11 cellular contexts compared by ENCODE assay signal in genomic region chr5:73295447-73295846, GRCh38.
A peak's percentile ranks its signal among the peaks of the same experiment; 100 is the strongest.
DNase-seq lines count a peak whose midpoint lies in the region; ATAC-seq and TF ChIP-seq lines count a peak whose summit lies in the region.
"Had no signal": no experiment of that assay in that cellular context is flagged by ENCODE, and none has a peak within 500 bp of the region (broad histone marks: within the 10 kb centered on the region; RNA-seq: fewer than 3 reads in every experiment).

No MANE protein-coding gene starts in this region.

- H3K9me3 Mint-ChIP-seq in type B pancreatic cell (no peaks in the 10 kb centered on the region), immature natural killer cell (no peaks in the 10 kb centered on the region)
- H3K9me3 Mint-ChIP-seq: activated T-cell treated with anti-CD3 and anti-CD28 coated beads, Interleukin-2, amount 50 U/mL, for 24 hours had no signal

- H2AFZ ChIP-seq in OCI-LY1 (ENCODE audit: low read length): no peak overlapping the region

- ATAC-seq in GM19035 (IDR thresholded peaks at IDR 0.05; ENCODE audit: unreplicated experiment): no peak

- no peaks in the 10 kb centered on the region for H3K79me2 ChIP-seq in OCI-LY1 (ENCODE audit: insufficient read depth, low read length)

- H3K9me2 ChIP-seq in OCI-LY1 (ENCODE audit: low read depth, low read length): no peaks in the 10 kb centered on the region

- no peak for TF ChIP-seq POLR2A in breast epithelium (IDR thresholded peaks at IDR 0.05)

- no peaks in the 10 kb centered on the region for H3F3A ChIP-seq in OCI-LY1 (ENCODE audit: insufficient read depth, low read length)

- peaks cover 87% of the 10 kb centered on the region for H3K27me3 Mint-ChIP-seq in type B pancreatic cell
- peaks cover 14 to 36% (median 35%) of the 10 kb centered on the region in 3 donors for H3K27me3 Mint-ChIP-seq in immature natural killer cell (ENCODE audit: low read depth in 3 of 3)

- no peaks in the 10 kb centered on the region for H3K9me3 ChIP-seq in breast epithelium
- no peaks in the 10 kb centered on the region for H3K9me3 ChIP-seq in OCI-LY1 (ENCODE audit: low read length)

- H3K4me3 ChIP-seq in breast epithelium (no peak overlapping the region), OCI-LY1 (ENCODE audit: low read depth, low read length, poor library complexity, severe bottlenecking) (no peak overlapping the region), epithelial cell of esophagus (ENCODE audit: low read length) (no peak overlapping the region)

- peak overlapping the region; percentile 26 for H3K27ac Mint-ChIP-seq in type B pancreatic cell
- no peak overlapping the region for H3K27ac Mint-ChIP-seq in immature natural killer cell
- H3K27ac Mint-ChIP-seq: activated T-cell treated with anti-CD3 and anti-CD28 coated beads, Interleukin-2, amount 50 U/mL, for 24 hours had no signal

- H3K4me3 Mint-ChIP-seq in type B pancreatic cell: no peak overlapping the region
- no peak overlapping the region for H3K4me3 Mint-ChIP-seq in immature natural killer cell
- H3K4me3 Mint-ChIP-seq: activated T-cell treated with anti-CD3 and anti-CD28 coated beads, Interleukin-2, amount 50 U/mL, for 24 hours had no signal

- no peak overlapping the region for H3K4me2 ChIP-seq in OCI-LY1 (ENCODE audit: low read length)

- no peaks in the 10 kb centered on the region for H3K36me3 ChIP-seq in breast epithelium
- no peaks in the 10 kb centered on the region for H3K36me3 ChIP-seq in OCI-LY1 (ENCODE audit: insufficient read depth, low read length)

- H3K4me1 Mint-ChIP-seq in type B pancreatic cell (ENCODE audit: unreplicated experiment): peaks cover 36% of the 10 kb centered on the region
- no peaks in the 10 kb centered on the region for H3K4me1 Mint-ChIP-seq in immature natural killer cell

- no peak overlapping the region for H3K9ac ChIP-seq in OCI-LY1 (ENCODE audit: low read length)

- H3K36me3 Mint-ChIP-seq in type B pancreatic cell (peaks cover 9% of the 10 kb centered on the region), immature natural killer cell (no peaks in the 10 kb centered on the region)

- DNase-seq in T47D (ENCODE audit: low read depth in 1 of 2, low spot score in 1 of 2) (peak; percentile 59 to 73), breast epithelium (ENCODE audit: low spot score in 2 of 2) (no peak), epithelial cell of esophagus (ENCODE audit: low read depth) (peak; percentile 37), type B pancreatic cell (ENCODE audit: extremely low spot score, unreplicated experiment) (no peak), HK-2 (ENCODE audit: unreplicated experiment) (no peak), immature natural killer cell (no peak)
- DNase-seq: activated T-cell treated with anti-CD3 and anti-CD28 coated beads, Interleukin-2, amount 50 U/mL, for 24 hours; RPMI8226; small intestine had no signal

- no peaks in the 10 kb centered on the region for H3K4me1 ChIP-seq in breast epithelium
- H3K4me1 ChIP-seq in OCI-LY1 (ENCODE audit: insufficient read depth, low read length, severe bottlenecking): no peaks in the 10 kb centered on the region

- no peaks in the 10 kb centered on the region for H4K20me1 ChIP-seq in OCI-LY1 (ENCODE audit: insufficient read depth, low read length)

- in situ Hi-C loops in T47D (cut with HindIII; ENCODE audit: low pct_unique_long_range_greater_than_20kb, low sequenced_read_pairs): no loop called here

- TF ChIP-seq CTCF in breast epithelium (IDR thresholded peaks at IDR 0.05) (peak in 1 of 3 donors; percentile 24), OCI-LY1 (IDR thresholded peaks at IDR 0.05; ENCODE audit: low read length) (peak; percentile 31; the same call in 1 of the 2 replicates), epithelial cell of esophagus (IDR thresholded peaks at IDR 0.05; ENCODE audit: insufficient read depth, low read depth, low read length, missing control alignments) (peak; percentile 32), type B pancreatic cell (conservative IDR thresholded peaks at IDR 0.05) (peak; percentile 25)

- H3K27ac ChIP-seq in breast epithelium (no peak overlapping the region), OCI-LY1 (ENCODE audit: low read depth, low read length, poor library complexity, severe bottlenecking) (no peak overlapping the region)

- H3K27me3 ChIP-seq in breast epithelium: peaks cover 9 to 45% of the 10 kb centered on the region in 2 donors
- no peaks in the 10 kb centered on the region for H3K27me3 ChIP-seq in OCI-LY1 (ENCODE audit: insufficient read depth, low read length)

- intact Hi-C loops in breast epithelium (cut with DNase I; ENCODE audit: low total_unique reads): no loop called here

Comparison
In these comparisons a context has a peak if more than half of its experiments do, and no peak if none do; other contexts are left out.
1. DNase-seq: peak in T47D (2 of 2) and epithelial cell of esophagus (single experiment); none in breast epithelium (0 of 2), type B pancreatic cell (single experiment), HK-2 (single experiment) and immature natural killer cell (0 of 3).